In genomic region chr14:102900631-102901571, GRCh38 we compare ENCODE assay signal across 2 cellular contexts.
TF ChIP-seq lines count a peak whose summit lies in the region.

No MANE protein-coding gene starts in this region.

TF ChIP-seq in SK-N-SH treated with all-trans-retinoic acid at 6 μM for 48 hours, 23 proteins besides CTCF, POLR2A, EP300 and RAD21:
- TF ChIP-seq TSHZ2 (CRISPR knock-in tag; IDR thresholded peaks at IDR 0.05): no peak
- TF ChIP-seq ZNF8 (CRISPR knock-in tag; IDR thresholded peaks at IDR 0.05): no peak
- TF ChIP-seq ZC3H10 (CRISPR knock-in tag; IDR thresholded peaks at IDR 0.05): no peak

TF ChIP-seq in GM23338, 12 proteins besides CTCF, POLR2A, EP300 and RAD21 (continued from another document):
- no peak for TF ChIP-seq ETS1 (IDR thresholded peaks at IDR 0.05)
- TF ChIP-seq ZNF462 (CRISPR knock-in tag; IDR thresholded peaks at IDR 0.05): no peak
- TF ChIP-seq ZNF331 (CRISPR knock-in tag; IDR thresholded peaks at IDR 0.05; ENCODE audit: low read depth): no peak
- no peak for TF ChIP-seq CREB1 (CRISPR knock-in tag; IDR thresholded peaks at IDR 0.05; ENCODE audit: low read depth)
- TF ChIP-seq JUNB (IDR thresholded peaks at IDR 0.05; ENCODE audit: unreplicated experiment): no peak
- no peak for TF ChIP-seq EZH2phosphoT487 (IDR thresholded peaks at IDR 0.05; ENCODE audit: unreplicated experiment)
- no peak for TF ChIP-seq NANOG (IDR thresholded peaks at IDR 0.05; ENCODE audit: borderline replicate concordance)
